Comparison of ENCODE assay signal across 8 cellular contexts in genomic region chr11:62081378-62082291, GRCh38. TPM values are rescaled to one million over a fixed set of nuclear protein-coding genes. Genes with fewer than 3 reads are reported as not detected.
DNase-seq lines count a peak whose midpoint lies in the region; ATAC-seq and TF ChIP-seq lines count a peak whose summit lies in the region.

No MANE protein-coding gene starts in this region.

- no peaks in the 10 kb centered on the region for H3K9me3 ChIP-seq in uterus

- no peak for TF ChIP-seq POLR2A in uterus (IDR thresholded peaks at IDR 0.05)

- ATAC-seq in T-cell (replicated peaks in 1 of 4), result peak; percentile 69 to 89 (median 84)
- ATAC-seq in left cardiac atrium, result peak; percentile 86 to 87
- no peak for ATAC-seq in GM19463 (IDR thresholded peaks at IDR 0.05; ENCODE audit: unreplicated experiment)

- POLR2A ChIA-PET in GM10248 (lab: Yijun Ruan, JAX), result interaction anchor here (1.1 to 1.3 kb wide), 3 partner anchors 114 to 215 kb away, joined by 3 to 5 read pairs (median 4); partner anchors contain the start of gene FTH1
- POLR2A ChIA-PET in T-cell (lab: Charles Lee), result interaction anchor here (0.5 to 2.0 kb wide), 16 partner anchors 22 to 722 kb away, joined by 3 to 8 read pairs (median 4); partner anchors contain the start of gene FTH1 (in 2 of the 2)

- CTCF ChIA-PET in GM10248 (lab: Yijun Ruan, JAX) (interaction anchor here (0.6 to 19.5 kb wide), 89 partner anchors 8 to 599 kb away, joined by 3 to 424 read pairs (median 6); partner anchors contain the start of genes BEST1, FADS2, FEN1 and FTH1), T-cell (lab: Charles Lee) (interaction anchor here (0.6 to 4.6 kb wide), 39 partner anchors 8 to 288 kb away, joined by 3 to 100 read pairs (median 6); partner anchors contain the start of genes BEST1 (in 1 of the 2), FEN1 (in 1 of the 2), FTH1 (in 1 of the 2) and TMEM258 (in 1 of the 2))

- intact Hi-C loops in left cardiac atrium (cut with DNase I) (loop anchor here (5.0 kb wide), 2 partner anchors 134 to 184 kb away; no protein-coding TSS in a partner anchor), uterus (cut with DNase I; ENCODE audit: low total_unique reads) (loop anchor here (5.0 to 10.0 kb wide), 2 partner anchors 127 to 184 kb away; partner anchors contain the start of gene BEST1)

- no peaks in the 10 kb centered on the region for H3K27me3 ChIP-seq in uterus

- TF ChIP-seq CTCF in GM10248 (IDR thresholded peaks at IDR 0.05; ENCODE audit: control extremely low read depth, extremely low read depth, low read depth, missing control alignments) (peak; percentile 83), uterus (IDR thresholded peaks at IDR 0.05) (peak; percentile 90 to 96 (median 93))

- peaks cover 0 to 9% (median 8%) of the 10 kb centered on the region in 3 donors for H3K4me1 Mint-ChIP-seq in T-cell

- no peak overlapping the region for H3K4me3 ChIP-seq in uterus

- peak overlapping the region in 2 of 3 donors; percentile 11 to 51 for H3K4me3 Mint-ChIP-seq in T-cell

- H3K27ac ChIP-seq in uterus, result no peak overlapping the region

- no peaks in the 10 kb centered on the region for H3K36me3 Mint-ChIP-seq in T-cell

- H3K4me1 ChIP-seq in uterus, result no peaks in the 10 kb centered on the region

- H3K27ac Mint-ChIP-seq in T-cell, result no peak overlapping the region

- H3K9me3 Mint-ChIP-seq in T-cell, result no peaks in the 10 kb centered on the region

- H3K27me3 Mint-ChIP-seq in T-cell, result peaks cover 0 to 4% of the 10 kb centered on the region in 2 donors

- DNase-seq in GM10248 (ENCODE audit: extremely low spot score) (peak; percentile 77), NCI-H1694 (lab: John Stamatoyannopoulos, UW) (peak; percentile 28), T-cell (peak; percentile 52 to 85 (median 73)), left cardiac atrium (peak; percentile 83), renal cortical epithelial cell (ENCODE audit: low read depth) (peak; percentile 88), uterus (peak; percentile 83 to 85)
- peak; percentile 46 for DNase-seq in activated naive CD8-positive, alpha-beta T cell treated with anti-CD3 and anti-CD28 coated beads, Interleukin-2, amount 50 U/mL, for 16 hours (ENCODE audit: low read depth, low spot score)

- H3K36me3 ChIP-seq in uterus, result no peaks in the 10 kb centered on the region

RNA-seq across cellular contexts. Expression of gene INCENP, which starts 42.2 kb away (rescaled TPM):
- total RNA-seq in T-cell (10 to 100 TPM; 20.7 to 31.4 (median 24.9) TPM), left cardiac atrium (10 to 100 TPM; 15.4 to 16.7 TPM), renal cortical epithelial cell (10.9 and 13.0 TPM in 2 replicates), uterus (10 to 100 TPM in 2 of 4 donors, 1 to 10 TPM in 2; 7.4 to 27.1 (median 16.5) TPM)

Comparison
In these comparisons a context has a peak if more than half of its experiments do, and no peak if none do; other contexts are left out.
1. DNase-seq: peak in every context shown above with its lines; median percentile 88 in renal cortical epithelial cell; 84 in uterus; 83 in left cardiac atrium; 77 in GM10248; 73 in T-cell; 46 in activated naive CD8-positive, alpha-beta T cell treated with anti-CD3 and anti-CD28 coated beads, Interleukin-2, amount 50 U/mL, for 16 hours; 28 in NCI-H1694.